In the genomic region with DNA sequence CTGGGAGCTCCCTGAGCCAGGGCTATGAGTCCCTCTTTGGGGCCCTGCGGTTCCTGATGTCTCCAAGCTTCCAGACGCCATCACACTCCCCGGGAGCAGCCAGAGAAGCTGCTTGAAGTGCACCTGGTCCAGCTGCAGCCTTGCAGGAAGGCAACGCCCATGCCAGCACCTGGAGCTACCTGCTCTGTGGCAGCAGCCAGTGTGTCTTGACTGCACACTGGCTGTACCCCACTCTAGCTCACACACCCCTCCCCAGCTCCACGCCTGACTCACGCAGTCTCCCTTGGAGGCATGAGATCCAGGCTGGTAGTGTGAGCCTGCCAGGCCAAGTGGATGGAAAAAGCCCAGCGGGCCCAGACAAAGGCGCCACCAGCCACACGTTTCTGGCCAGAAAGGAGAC, we compare ENCODE assay signal across 1 cellular context.
TF ChIP-seq lines count a peak whose summit lies in the region.

No MANE protein-coding gene starts in this region.

TF ChIP-seq in GM23338, 12 proteins besides CTCF, POLR2A, EP300 and RAD21 (continued from another document):
- TF ChIP-seq NANOG (IDR thresholded peaks at IDR 0.05; ENCODE audit: borderline replicate concordance) = no peak
- TF ChIP-seq, protein P1, sequence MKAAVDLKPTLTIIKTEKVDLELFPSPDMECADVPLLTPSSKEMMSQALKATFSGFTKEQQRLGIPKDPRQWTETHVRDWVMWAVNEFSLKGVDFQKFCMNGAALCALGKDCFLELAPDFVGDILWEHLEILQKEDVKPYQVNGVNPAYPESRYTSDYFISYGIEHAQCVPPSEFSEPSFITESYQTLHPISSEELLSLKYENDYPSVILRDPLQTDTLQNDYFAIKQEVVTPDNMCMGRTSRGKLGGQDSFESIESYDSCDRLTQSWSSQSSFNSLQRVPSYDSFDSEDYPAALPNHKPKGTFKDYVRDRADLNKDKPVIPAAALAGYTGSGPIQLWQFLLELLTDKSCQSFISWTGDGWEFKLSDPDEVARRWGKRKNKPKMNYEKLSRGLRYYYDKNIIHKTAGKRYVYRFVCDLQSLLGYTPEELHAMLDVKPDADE (IDR thresholded peaks at IDR 0.05) = no peak
- no peak for TF ChIP-seq ZNF462 (CRISPR knock-in tag; IDR thresholded peaks at IDR 0.05)
- no peak for TF ChIP-seq POLR2AphosphoS5 (IDR thresholded peaks at IDR 0.05; ENCODE audit: low read depth)
- TF ChIP-seq ZNF114 (CRISPR knock-in tag; IDR thresholded peaks at IDR 0.05) = no peak
- no peak for TF ChIP-seq EZH2 (IDR thresholded peaks at IDR 0.05; ENCODE audit: low read depth, unreplicated experiment)
- TF ChIP-seq EZH2phosphoT487 (IDR thresholded peaks at IDR 0.05; ENCODE audit: unreplicated experiment) = no peak
- no peak for TF ChIP-seq ZNF331 (CRISPR knock-in tag; IDR thresholded peaks at IDR 0.05; ENCODE audit: low read depth)
- no peak for TF ChIP-seq STAT1 (IDR thresholded peaks at IDR 0.05; ENCODE audit: unreplicated experiment)
